33 cellular contexts compared by ENCODE assay signal in genomic region chr17:6789146-6789545, GRCh38. TPM values are rescaled to one million over a fixed set of nuclear protein-coding genes. Genes with fewer than 3 reads are reported as not detected.
"Had no signal": no experiment of that assay in that cellular context is flagged by ENCODE, and none has a peak within 500 bp of the region (broad histone marks: within the 10 kb centered on the region; RNA-seq: fewer than 3 reads in every experiment).

No MANE protein-coding gene starts in this region.

- H3K36me3 ChIP-seq: brain microvascular endothelial cell, cardiac muscle cell, esophagus squamous epithelium had no signal

- H3K4me3 ChIP-seq: cardiac muscle cell, coronary artery, dorsolateral prefrontal cortex, esophagus squamous epithelium had no signal

- H3K27ac ChIP-seq: brain microvascular endothelial cell, cardiac muscle cell, coronary artery, dorsolateral prefrontal cortex had no signal

- H3K9me3 ChIP-seq: esophagus squamous epithelium had no signal

- FAIRE-seq: astrocyte, frontal cortex had no signal

- H3K27me3 ChIP-seq: brain microvascular endothelial cell had no signal

- DNase-seq: activated CD4-positive, alpha-beta T cell treated with anti-CD3 and anti-CD28 coated beads for 4 hours; activated CD4-positive, alpha-beta T cell treated with anti-CD3 and anti-CD28 coated beads, Interleukin-2, amount 50 U/mL, for 1 hour; activated CD4-positive, alpha-beta T cell treated with anti-CD3 and anti-CD28 coated beads, Interleukin-2, amount 50 U/mL, for 48 hours; activated CD4-positive, CD25-positive, alpha-beta regulatory T cell; activated CD4-positive, CD25-positive, alpha-beta regulatory T cell treated with anti-CD3 and anti-CD28 coated beads, Interleukin-2, amount 50 U/mL, for 72 hours; activated CD8-positive, alpha-beta memory T cell treated with anti-CD3 and anti-CD28 coated beads for 24 hours; activated CD8-positive, alpha-beta T cell treated with anti-CD3 and anti-CD28 coated beads for 36 hours; activated effector memory CD4-positive, alpha-beta T cell treated with Interleukin-2 at 50 U/mL for 16 hours; activated gamma-delta T cell treated with Interleukin-2 at 50 U/mL for 16 hours; activated naive CD4-positive, alpha-beta T cell treated with anti-CD3 and anti-CD28 coated beads, Interleukin-2, amount 50 U/mL, for 16 hours; activated naive CD4-positive, alpha-beta T cell treated with Interleukin-2 at 50 U/mL for 16 hours; activated T-cell treated with anti-CD3 and anti-CD28 coated beads, Interleukin-2, amount 50 U/mL, for 4 hours; amniotic stem cell; anterior cingulate cortex; brain microvascular endothelial cell; central memory CD4-positive, alpha-beta T cell; dorsolateral prefrontal cortex; effector memory CD4-positive, alpha-beta T cell; endodermal cell; erythroblast; esophagus squamous epithelium; head of caudate nucleus; T-helper 2 cell had no signal

- ATAC-seq: activated CD8-positive, alpha-beta T cell treated with anti-CD3 and anti-CD28 coated beads for 36 hours; activated T-cell treated with anti-CD3 and anti-CD28 coated beads, Interleukin-2, amount 50 U/mL, for 4 hours; activated T-helper 17 cell treated with anti-CD3 and anti-CD28 coated beads, Interleukin-2, amount 50 U/mL, for 72 hours had no signal

RNA-seq across cellular contexts. Expression of gene FBXO39, which starts 13.1 kb away (rescaled TPM):
- total RNA-seq: activated CD8-positive, alpha-beta T cell treated with anti-CD3 and anti-CD28 coated beads for 36 hours; activated T-cell treated with anti-CD3 and anti-CD28 coated beads, Interleukin-2, amount 50 U/mL, for 4 hours; cardiac muscle cell; cerebellum; frontal cortex had no signal
- polyA plus RNA-seq: cardiac muscle cell had no signal

RNA-seq across cellular contexts. Expression of gene XAF1, which starts 33.3 kb away (rescaled TPM):
- total RNA-seq: cardiac muscle cell had no signal
- polyA plus RNA-seq: cardiac muscle cell had no signal

RNA-seq across cellular contexts. Expression of gene TEKT1, which starts 42.4 kb away (rescaled TPM):
- total RNA-seq: activated CD8-positive, alpha-beta T cell treated with anti-CD3 and anti-CD28 coated beads for 36 hours; activated T-cell treated with anti-CD3 and anti-CD28 coated beads, Interleukin-2, amount 50 U/mL, for 4 hours; activated T-helper 17 cell treated with anti-CD3 and anti-CD28 coated beads, Interleukin-2, amount 50 U/mL, for 72 hours; astrocyte; cardiac muscle cell; endodermal cell; esophagus squamous epithelium; fibroblast of lung; fibroblast of villous mesenchyme; T-helper 1 cell treated with Interleukin-12 subunit alpha and Interleukin-12 subunit beta and Interleukin-4 antibody, amounts not matched to agents 30 ng/mL and 1 ng/mL, for 36 hours had no signal
- polyA plus RNA-seq: adipose tissue, cardiac muscle cell, fibroblast of lung had no signal
